1 cellular context compared by ENCODE assay signal in the genomic region with DNA sequence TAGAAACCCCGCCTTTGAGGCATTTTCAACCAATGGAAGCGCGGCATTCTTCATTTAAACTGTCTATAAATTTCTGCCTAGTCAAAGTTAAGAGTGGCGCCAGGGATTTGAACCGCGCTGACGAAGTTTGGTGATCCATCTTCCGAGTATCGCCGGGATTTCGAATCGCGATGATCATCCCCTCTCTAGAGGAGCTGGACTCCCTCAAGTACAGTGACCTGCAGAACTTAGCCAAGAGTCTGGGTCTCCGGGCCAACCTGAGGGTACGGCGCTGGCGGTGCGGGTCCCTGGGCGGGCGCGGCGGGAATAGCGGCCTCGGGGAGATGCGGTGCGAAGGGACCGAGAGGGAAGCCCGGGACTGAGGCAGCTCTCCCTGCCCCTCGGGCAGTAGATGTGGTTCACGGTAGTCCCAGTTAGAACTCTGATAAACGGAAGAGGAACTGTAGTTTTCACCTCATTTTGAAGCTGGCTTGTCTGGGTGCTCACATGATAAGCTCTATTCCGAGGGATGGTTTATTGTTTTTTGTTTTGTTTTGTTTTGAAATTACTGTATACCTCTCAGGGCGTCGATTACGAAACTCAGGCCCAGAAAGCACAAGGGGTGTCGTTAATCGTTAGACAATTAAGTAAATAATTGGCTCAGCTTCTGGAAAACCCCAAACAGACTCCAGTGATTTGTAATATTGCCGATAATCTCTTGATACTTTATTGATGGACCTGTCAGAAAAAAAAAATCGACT.
TF ChIP-seq lines count a peak whose summit lies in the region.

A gene with protein sequence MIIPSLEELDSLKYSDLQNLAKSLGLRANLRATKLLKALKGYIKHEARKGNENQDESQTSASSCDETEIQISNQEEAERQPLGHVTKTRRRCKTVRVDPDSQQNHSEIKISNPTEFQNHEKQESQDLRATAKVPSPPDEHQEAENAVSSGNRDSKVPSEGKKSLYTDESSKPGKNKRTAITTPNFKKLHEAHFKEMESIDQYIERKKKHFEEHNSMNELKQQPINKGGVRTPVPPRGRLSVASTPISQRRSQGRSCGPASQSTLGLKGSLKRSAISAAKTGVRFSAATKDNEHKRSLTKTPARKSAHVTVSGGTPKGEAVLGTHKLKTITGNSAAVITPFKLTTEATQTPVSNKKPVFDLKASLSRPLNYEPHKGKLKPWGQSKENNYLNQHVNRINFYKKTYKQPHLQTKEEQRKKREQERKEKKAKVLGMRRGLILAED (plus strand): TSS at position 94 of the 740 bp plus-strand sequence. CDS start 77 bp downstream, at position 171.

TF ChIP-seq in K562, 482 proteins besides CTCF, POLR2A, EP300 and RAD21 (continued from another document and continues in another):
- TF ChIP-seq, protein P1, sequence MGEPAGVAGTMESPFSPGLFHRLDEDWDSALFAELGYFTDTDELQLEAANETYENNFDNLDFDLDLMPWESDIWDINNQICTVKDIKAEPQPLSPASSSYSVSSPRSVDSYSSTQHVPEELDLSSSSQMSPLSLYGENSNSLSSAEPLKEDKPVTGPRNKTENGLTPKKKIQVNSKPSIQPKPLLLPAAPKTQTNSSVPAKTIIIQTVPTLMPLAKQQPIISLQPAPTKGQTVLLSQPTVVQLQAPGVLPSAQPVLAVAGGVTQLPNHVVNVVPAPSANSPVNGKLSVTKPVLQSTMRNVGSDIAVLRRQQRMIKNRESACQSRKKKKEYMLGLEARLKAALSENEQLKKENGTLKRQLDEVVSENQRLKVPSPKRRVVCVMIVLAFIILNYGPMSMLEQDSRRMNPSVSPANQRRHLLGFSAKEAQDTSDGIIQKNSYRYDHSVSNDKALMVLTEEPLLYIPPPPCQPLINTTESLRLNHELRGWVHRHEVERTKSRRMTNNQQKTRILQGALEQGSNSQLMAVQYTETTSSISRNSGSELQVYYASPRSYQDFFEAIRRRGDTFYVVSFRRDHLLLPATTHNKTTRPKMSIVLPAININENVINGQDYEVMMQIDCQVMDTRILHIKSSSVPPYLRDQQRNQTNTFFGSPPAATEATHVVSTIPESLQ (CRISPR knock-in tag; IDR thresholded peaks at IDR 0.05): peak; percentile 75; the same call in 1 of the 2 replicates
- TF ChIP-seq KAT7 (CRISPR knock-in tag; IDR thresholded peaks at IDR 0.05; ENCODE audit: borderline replicate concordance) (no peak), BRD9 (IDR thresholded peaks at IDR 0.05; ENCODE audit: low read depth, partially characterized antibody) (peak; percentile 68), RBM17 (IDR thresholded peaks at IDR 0.05; ENCODE audit: borderline replicate concordance, low read depth, low read length) (no peak), ZBED1 (IDR thresholded peaks at IDR 0.05) (peak; percentile 91), KLF1 (tag; IDR thresholded peaks at IDR 0.05) (no peak), SRSF1 (IDR thresholded peaks at IDR 0.05; ENCODE audit: low read depth, low read length) (no peak), CHD1 (IDR thresholded peaks at IDR 0.05; ENCODE audit: low read length) (peak; percentile 75), PHF8 (IDR thresholded peaks at IDR 0.05; ENCODE audit: borderline replicate concordance, low read length) (peak; percentile 82; the same call in 1 of the 2 replicates), BRCA1 (IDR thresholded peaks at IDR 0.05) (no peak), BRCA1 (CRISPR knock-in tag; IDR thresholded peaks at IDR 0.05) (no peak), DIDO1 (tag; IDR thresholded peaks at IDR 0.05; ENCODE audit: low read depth) (no peak), ATF1 (CRISPR knock-in tag; IDR thresholded peaks at IDR 0.05) (no peak), ATF1 (tag; IDR thresholded peaks at IDR 0.05) (peak; percentile 83), RNF2 (IDR thresholded peaks at IDR 0.05) (peak; percentile 55; the same call in 1 of the 2 replicates), FOXA1 (IDR thresholded peaks at IDR 0.05; ENCODE audit: borderline replicate concordance) (no peak), EZH2 (IDR thresholded peaks at IDR 0.05; ENCODE audit: borderline replicate concordance, low read depth, low read length) (no peak), SP1 (CRISPR knock-in tag; IDR thresholded peaks at IDR 0.05) (peak; percentile 76), TEAD2 (tag; IDR thresholded peaks at IDR 0.05) (no peak), TARDBP (IDR thresholded peaks at IDR 0.05) (peak; percentile 71; the same call in 1 of the 2 replicates), HOXB6 (CRISPR knock-in tag; IDR thresholded peaks at IDR 0.05; ENCODE audit: borderline replicate concordance) (no peak), PCBP2 (IDR thresholded peaks at IDR 0.05; ENCODE audit: low read depth, low read length, poor library complexity, severe bottlenecking) (no peak), SOX6 (IDR thresholded peaks at IDR 0.05) (peak; percentile 29), SIN3A (IDR thresholded peaks at IDR 0.05; ENCODE audit: borderline replicate concordance in 2 of 2, control insufficient read depth in 1 of 2, low read depth in 2 of 2, low read length in 2 of 2) (peak in 1 of 2 experiments; percentile 88; a peak in 1 of 4 replicates), ZSCAN29 (IDR thresholded peaks at IDR 0.05) (no peak), PURB (CRISPR knock-in tag; IDR thresholded peaks at IDR 0.05; ENCODE audit: low read depth) (no peak), ZBTB7A (IDR thresholded peaks at IDR 0.05; ENCODE audit: borderline replicate concordance, control insufficient read depth, low read depth, low read length) (0 out of 2 replicates have a peak, but pooled peaks have one; percentile 50), SNRNP70 (optimal IDR thresholded peaks at IDR 0.05; ENCODE audit: low read depth, low read length) (no peak), ASH1L (IDR thresholded peaks at IDR 0.05; ENCODE audit: borderline replicate concordance, low read depth, partially characterized antibody) (peak; percentile 72), BCOR (IDR thresholded peaks at IDR 0.05) (no peak), ZNF551 (CRISPR knock-in tag; IDR thresholded peaks at IDR 0.05) (no peak), ZNF79 (CRISPR knock-in tag; IDR thresholded peaks at IDR 0.05; ENCODE audit: low read depth) (no peak), BRD4 (IDR thresholded peaks at IDR 0.05) (peak; percentile 58; the same call in 1 of the 2 replicates), SMARCA5 (IDR thresholded peaks at IDR 0.05) (no peak), GATAD2B (IDR thresholded peaks at IDR 0.05; ENCODE audit: borderline replicate concordance) (peak; percentile 90; the same call in 1 of the 2 replicates), ZNF41 (CRISPR knock-in tag; conservative IDR thresholded peaks at IDR 0.05) (no peak), SPI1 (IDR thresholded peaks at IDR 0.05; ENCODE audit: borderline replicate concordance, low read depth, low read length) (0 out of 2 replicates have a peak, but pooled peaks have one; percentile 46), ZNF232 (CRISPR knock-in tag; IDR thresholded peaks at IDR 0.05) (peak; percentile 69; the same call in 1 of the 2 replicates), EP400 (IDR thresholded peaks at IDR 0.05) (peak; percentile 98), BRF1 (IDR thresholded peaks at IDR 0.05; ENCODE audit: borderline replicate concordance, extremely low read depth, insufficient read length) (no peak), ZNF311 (CRISPR knock-in tag; IDR thresholded peaks at IDR 0.05) (no peak)
- TF ChIP-seq, protein P2, sequence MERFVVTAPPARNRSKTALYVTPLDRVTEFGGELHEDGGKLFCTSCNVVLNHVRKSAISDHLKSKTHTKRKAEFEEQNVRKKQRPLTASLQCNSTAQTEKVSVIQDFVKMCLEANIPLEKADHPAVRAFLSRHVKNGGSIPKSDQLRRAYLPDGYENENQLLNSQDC (CRISPR knock-in tag; IDR thresholded peaks at IDR 0.05): peak; percentile 45; the same call in 1 of the 2 replicates
- TF ChIP-seq, protein P3, sequence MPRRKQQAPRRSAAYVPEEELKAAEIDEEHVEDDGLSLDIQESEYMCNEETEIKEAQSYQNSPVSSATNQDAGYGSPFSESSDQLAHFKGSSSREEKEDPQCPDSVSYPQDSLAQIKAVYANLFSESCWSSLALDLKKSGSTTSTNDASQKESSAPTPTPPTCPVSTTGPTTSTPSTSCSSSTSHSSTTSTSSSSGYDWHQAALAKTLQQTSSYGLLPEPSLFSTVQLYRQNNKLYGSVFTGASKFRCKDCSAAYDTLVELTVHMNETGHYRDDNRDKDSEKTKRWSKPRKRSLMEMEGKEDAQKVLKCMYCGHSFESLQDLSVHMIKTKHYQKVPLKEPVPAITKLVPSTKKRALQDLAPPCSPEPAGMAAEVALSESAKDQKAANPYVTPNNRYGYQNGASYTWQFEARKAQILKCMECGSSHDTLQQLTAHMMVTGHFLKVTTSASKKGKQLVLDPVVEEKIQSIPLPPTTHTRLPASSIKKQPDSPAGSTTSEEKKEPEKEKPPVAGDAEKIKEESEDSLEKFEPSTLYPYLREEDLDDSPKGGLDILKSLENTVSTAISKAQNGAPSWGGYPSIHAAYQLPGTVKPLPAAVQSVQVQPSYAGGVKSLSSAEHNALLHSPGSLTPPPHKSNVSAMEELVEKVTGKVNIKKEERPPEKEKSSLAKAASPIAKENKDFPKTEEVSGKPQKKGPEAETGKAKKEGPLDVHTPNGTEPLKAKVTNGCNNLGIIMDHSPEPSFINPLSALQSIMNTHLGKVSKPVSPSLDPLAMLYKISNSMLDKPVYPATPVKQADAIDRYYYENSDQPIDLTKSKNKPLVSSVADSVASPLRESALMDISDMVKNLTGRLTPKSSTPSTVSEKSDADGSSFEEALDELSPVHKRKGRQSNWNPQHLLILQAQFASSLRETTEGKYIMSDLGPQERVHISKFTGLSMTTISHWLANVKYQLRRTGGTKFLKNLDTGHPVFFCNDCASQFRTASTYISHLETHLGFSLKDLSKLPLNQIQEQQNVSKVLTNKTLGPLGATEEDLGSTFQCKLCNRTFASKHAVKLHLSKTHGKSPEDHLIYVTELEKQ (CRISPR knock-in tag; IDR thresholded peaks at IDR 0.05): no peak
- TF ChIP-seq, protein P4, sequence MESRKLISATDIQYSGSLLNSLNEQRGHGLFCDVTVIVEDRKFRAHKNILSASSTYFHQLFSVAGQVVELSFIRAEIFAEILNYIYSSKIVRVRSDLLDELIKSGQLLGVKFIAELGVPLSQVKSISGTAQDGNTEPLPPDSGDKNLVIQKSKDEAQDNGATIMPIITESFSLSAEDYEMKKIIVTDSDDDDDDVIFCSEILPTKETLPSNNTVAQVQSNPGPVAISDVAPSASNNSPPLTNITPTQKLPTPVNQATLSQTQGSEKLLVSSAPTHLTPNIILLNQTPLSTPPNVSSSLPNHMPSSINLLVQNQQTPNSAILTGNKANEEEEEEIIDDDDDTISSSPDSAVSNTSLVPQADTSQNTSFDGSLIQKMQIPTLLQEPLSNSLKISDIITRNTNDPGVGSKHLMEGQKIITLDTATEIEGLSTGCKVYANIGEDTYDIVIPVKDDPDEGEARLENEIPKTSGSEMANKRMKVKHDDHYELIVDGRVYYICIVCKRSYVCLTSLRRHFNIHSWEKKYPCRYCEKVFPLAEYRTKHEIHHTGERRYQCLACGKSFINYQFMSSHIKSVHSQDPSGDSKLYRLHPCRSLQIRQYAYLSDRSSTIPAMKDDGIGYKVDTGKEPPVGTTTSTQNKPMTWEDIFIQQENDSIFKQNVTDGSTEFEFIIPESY (CRISPR knock-in tag; IDR thresholded peaks at IDR 0.05): peak; percentile 34; the same call in 1 of the 2 replicates
- TF ChIP-seq, protein P5, sequence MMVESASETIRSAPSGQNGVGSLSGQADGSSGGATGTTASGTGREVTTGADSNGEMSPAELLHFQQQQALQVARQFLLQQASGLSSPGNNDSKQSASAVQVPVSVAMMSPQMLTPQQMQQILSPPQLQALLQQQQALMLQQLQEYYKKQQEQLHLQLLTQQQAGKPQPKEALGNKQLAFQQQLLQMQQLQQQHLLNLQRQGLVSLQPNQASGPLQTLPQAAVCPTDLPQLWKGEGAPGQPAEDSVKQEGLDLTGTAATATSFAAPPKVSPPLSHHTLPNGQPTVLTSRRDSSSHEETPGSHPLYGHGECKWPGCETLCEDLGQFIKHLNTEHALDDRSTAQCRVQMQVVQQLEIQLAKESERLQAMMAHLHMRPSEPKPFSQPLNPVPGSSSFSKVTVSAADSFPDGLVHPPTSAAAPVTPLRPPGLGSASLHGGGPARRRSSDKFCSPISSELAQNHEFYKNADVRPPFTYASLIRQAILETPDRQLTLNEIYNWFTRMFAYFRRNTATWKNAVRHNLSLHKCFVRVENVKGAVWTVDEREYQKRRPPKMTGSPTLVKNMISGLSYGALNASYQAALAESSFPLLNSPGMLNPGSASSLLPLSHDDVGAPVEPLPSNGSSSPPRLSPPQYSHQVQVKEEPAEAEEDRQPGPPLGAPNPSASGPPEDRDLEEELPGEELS (CRISPR knock-in tag; IDR thresholded peaks at IDR 0.05; ENCODE audit: borderline replicate concordance): 0 out of 2 replicates have a peak, but pooled peaks have one; percentile 53
- TF ChIP-seq, protein P6, sequence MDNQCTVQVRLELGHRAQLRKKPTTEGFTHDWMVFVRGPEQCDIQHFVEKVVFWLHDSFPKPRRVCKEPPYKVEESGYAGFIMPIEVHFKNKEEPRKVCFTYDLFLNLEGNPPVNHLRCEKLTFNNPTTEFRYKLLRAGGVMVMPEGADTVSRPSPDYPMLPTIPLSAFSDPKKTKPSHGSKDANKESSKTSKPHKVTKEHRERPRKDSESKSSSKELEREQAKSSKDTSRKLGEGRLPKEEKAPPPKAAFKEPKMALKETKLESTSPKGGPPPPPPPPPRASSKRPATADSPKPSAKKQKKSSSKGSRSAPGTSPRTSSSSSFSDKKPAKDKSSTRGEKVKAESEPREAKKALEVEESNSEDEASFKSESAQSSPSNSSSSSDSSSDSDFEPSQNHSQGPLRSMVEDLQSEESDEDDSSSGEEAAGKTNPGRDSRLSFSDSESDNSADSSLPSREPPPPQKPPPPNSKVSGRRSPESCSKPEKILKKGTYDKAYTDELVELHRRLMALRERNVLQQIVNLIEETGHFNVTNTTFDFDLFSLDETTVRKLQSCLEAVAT (IDR thresholded peaks at IDR 0.05): peak; percentile 1 to 86; a peak in 2 of 4 replicates
- TF ChIP-seq, protein P7, sequence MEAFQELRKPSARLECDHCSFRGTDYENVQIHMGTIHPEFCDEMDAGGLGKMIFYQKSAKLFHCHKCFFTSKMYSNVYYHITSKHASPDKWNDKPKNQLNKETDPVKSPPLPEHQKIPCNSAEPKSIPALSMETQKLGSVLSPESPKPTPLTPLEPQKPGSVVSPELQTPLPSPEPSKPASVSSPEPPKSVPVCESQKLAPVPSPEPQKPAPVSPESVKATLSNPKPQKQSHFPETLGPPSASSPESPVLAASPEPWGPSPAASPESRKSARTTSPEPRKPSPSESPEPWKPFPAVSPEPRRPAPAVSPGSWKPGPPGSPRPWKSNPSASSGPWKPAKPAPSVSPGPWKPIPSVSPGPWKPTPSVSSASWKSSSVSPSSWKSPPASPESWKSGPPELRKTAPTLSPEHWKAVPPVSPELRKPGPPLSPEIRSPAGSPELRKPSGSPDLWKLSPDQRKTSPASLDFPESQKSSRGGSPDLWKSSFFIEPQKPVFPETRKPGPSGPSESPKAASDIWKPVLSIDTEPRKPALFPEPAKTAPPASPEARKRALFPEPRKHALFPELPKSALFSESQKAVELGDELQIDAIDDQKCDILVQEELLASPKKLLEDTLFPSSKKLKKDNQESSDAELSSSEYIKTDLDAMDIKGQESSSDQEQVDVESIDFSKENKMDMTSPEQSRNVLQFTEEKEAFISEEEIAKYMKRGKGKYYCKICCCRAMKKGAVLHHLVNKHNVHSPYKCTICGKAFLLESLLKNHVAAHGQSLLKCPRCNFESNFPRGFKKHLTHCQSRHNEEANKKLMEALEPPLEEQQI (IDR thresholded peaks at IDR 0.05): peak; percentile 86
